ENCODE assay signal across 14 cellular contexts in the genomic region with DNA sequence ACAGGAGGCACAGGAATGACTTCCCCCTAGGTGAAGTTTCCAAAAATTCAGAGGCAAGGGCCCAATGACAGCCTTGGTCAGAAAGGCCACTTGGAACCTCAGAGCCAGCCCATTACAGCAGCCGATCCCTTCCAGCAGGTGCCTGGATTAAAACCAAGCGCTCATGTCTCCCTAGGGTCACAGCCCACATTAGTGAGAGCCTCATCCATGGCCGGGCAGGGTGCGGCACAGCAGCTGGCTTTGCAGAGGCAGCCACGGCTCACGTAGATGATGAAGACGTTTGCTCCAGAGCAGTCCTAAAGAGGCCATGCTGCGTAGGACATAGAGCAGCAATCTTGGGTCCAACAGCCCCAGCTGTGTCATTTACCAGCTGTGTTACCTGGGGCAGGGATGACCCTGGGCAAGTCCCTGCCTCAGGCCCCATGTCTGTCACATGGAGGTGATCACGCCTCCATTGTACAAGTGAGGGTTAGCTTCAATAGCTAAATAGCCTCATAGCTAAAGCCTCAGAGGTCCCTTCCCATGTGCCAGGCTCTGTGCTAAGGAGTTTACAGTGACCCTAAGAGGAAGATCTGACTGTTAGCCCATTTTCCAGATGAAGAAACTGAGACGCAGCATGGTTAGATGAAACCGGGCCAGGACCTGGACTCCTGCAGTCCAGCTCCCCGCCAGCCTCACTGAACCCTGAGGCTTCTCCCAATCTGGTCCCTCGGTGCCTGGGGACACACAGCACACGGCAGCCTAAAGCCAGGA. TPM values are rescaled to one million over a fixed set of nuclear protein-coding genes. Genes with fewer than 3 reads are reported as not detected.
DNase-seq lines count a peak whose midpoint lies in the region; TF ChIP-seq lines count a peak whose summit lies in the region.
"Had no signal": no experiment of that assay in that cellular context is flagged by ENCODE, and none has a peak within 500 bp of the region (broad histone marks: within the 10 kb centered on the region; RNA-seq: fewer than 3 reads in every experiment).

No MANE protein-coding gene starts in this region.

- H3K9me2 ChIP-seq in Loucy (replicated peaks; ENCODE audit: low read depth, low read length) = no peaks in the 10 kb centered on the region

- no peak for TF ChIP-seq EP300 in esophagus muscularis mucosa (IDR thresholded peaks at IDR 0.05)

- 73% methylated on average over 6 of the region's 14 CpGs for WGBS in esophagus muscularis mucosa

- no peak for TF ChIP-seq CTCF in Loucy (conservative IDR thresholded peaks at IDR 0.05; ENCODE audit: low read length)
- TF ChIP-seq CTCF in esophagus muscularis mucosa (IDR thresholded peaks at IDR 0.05) = no peak
- no peak for TF ChIP-seq CTCF in neural progenitor cell (IDR thresholded peaks at IDR 0.05)

- H3K4me1 ChIP-seq in ACC112 (ENCODE audit: control insufficient read depth, insufficient read depth, low read length, unreplicated experiment) (peaks cover 84% of the 10 kb centered on the region), Loucy (ENCODE audit: insufficient read depth, low read length, poor library complexity, severe bottlenecking) (peaks cover 48% of the 10 kb centered on the region), esophagus muscularis mucosa (peaks cover 60 to 90% (median 86%) of the 10 kb centered on the region in 4 donors), neural progenitor cell (peaks cover 9% of the 10 kb centered on the region)

- no peaks in the 10 kb centered on the region for H4K20me1 ChIP-seq in Loucy (ENCODE audit: insufficient read depth, low read length, poor library complexity, severe bottlenecking)
- H4K20me1 ChIP-seq in neural progenitor cell (ENCODE audit: low read depth) = peaks cover 98% of the 10 kb centered on the region

- POLR2A ChIA-PET in activated CD4-positive, alpha-beta T cell treated with anti-CD3 and anti-CD28 coated beads, Interleukin-2, amount 10 ng/mL, durations not matched to agents 7 days and 5 days (lab: Charles Lee) = no interaction called here

- peaks cover 96% of the 10 kb centered on the region for H3K79me2 ChIP-seq in ACC112 (ENCODE audit: control insufficient read depth, insufficient read depth, low read length, unreplicated experiment)
- H3K79me2 ChIP-seq in Loucy (ENCODE audit: insufficient read depth, low read length) = no peaks in the 10 kb centered on the region
- H3K79me2 ChIP-seq in neural progenitor cell (ENCODE audit: low read depth) = peaks cover 10% of the 10 kb centered on the region

- H3K36me3 Mint-ChIP-seq in neural progenitor cell = no peaks in the 10 kb centered on the region
- H3K36me3 Mint-ChIP-seq in activated CD4-positive, alpha-beta T cell treated with anti-CD3 and anti-CD28 coated beads, Interleukin-2, amount 10 ng/mL, durations not matched to agents 7 days and 5 days (ENCODE audit: low read depth) = no peaks in the 10 kb centered on the region
- H3K36me3 Mint-ChIP-seq: activated naive CD8-positive, alpha-beta T cell; natural killer cell had no signal

- CTCF ChIA-PET in activated CD4-positive, alpha-beta T cell treated with anti-CD3 and anti-CD28 coated beads, Interleukin-2, amount 10 ng/mL, durations not matched to agents 7 days and 5 days (lab: Charles Lee) = interaction anchor here (1.6 kb wide), 1 partner anchor 15 kb away, joined by 4 read pairs; no protein-coding TSS in a partner anchor

- no peaks in the 10 kb centered on the region for H3K9me3 Mint-ChIP-seq in neural progenitor cell
- H3K9me3 Mint-ChIP-seq in activated CD4-positive, alpha-beta T cell treated with anti-CD3 and anti-CD28 coated beads, Interleukin-2, amount 10 ng/mL, durations not matched to agents 7 days and 5 days = no peaks in the 10 kb centered on the region
- H3K9me3 Mint-ChIP-seq: natural killer cell had no signal

- no peak overlapping the region for H3K4me3 ChIP-seq in ACC112 (ENCODE audit: low read depth, low read length)
- no peak overlapping the region for H3K4me3 ChIP-seq in Loucy (ENCODE audit: low read length, poor library complexity, severe bottlenecking)
- no peak overlapping the region for H3K4me3 ChIP-seq in esophagus muscularis mucosa
- H3K4me3 ChIP-seq in neural progenitor cell = no peak overlapping the region
- H3K4me3 ChIP-seq: tibial artery had no signal

- H3K9me3 ChIP-seq in Loucy (ENCODE audit: insufficient read depth, low read depth, low read length) (no peaks in the 10 kb centered on the region), esophagus muscularis mucosa (no peaks in the 10 kb centered on the region), neural progenitor cell (ENCODE audit: low read depth) (no peaks in the 10 kb centered on the region)
- H3K9me3 ChIP-seq: tibial artery had no signal

- intact Hi-C loops in esophagus muscularis mucosa (cut with DNase I) = loop anchor here (5.0 kb wide), 1 partner anchor 40 kb away; a partner anchor contains a TSS

- peaks cover 7% of the 10 kb centered on the region for H3K27me3 Mint-ChIP-seq in neural progenitor cell (ENCODE audit: insufficient read depth, low read depth)
- no peaks in the 10 kb centered on the region for H3K27me3 Mint-ChIP-seq in activated CD4-positive, alpha-beta T cell treated with anti-CD3 and anti-CD28 coated beads, Interleukin-2, amount 10 ng/mL, durations not matched to agents 7 days and 5 days
- H3K27me3 Mint-ChIP-seq: activated naive CD8-positive, alpha-beta T cell had no signal

- H3F3A ChIP-seq in Loucy (ENCODE audit: low read depth) (no peaks in the 10 kb centered on the region), neural progenitor cell (ENCODE audit: low read depth) (peaks cover 13% of the 10 kb centered on the region)

- no peak for TF ChIP-seq POLR2A in esophagus muscularis mucosa (IDR thresholded peaks at IDR 0.05; ENCODE audit: low read depth)

- DNase-seq in esophagus muscularis mucosa (ENCODE audit: extremely low spot score) = no peak
- no peak for DNase-seq in neural progenitor cell (ENCODE audit: low spot score)
- DNase-seq in NCI-H2081 (lab: John Stamatoyannopoulos, UW) = no peak
- DNase-seq in activated naive CD4-positive, alpha-beta T cell (lab: John Stamatoyannopoulos, UW) = no peak
- DNase-seq in activated CD4-positive, alpha-beta T cell treated with anti-CD3 and anti-CD28 coated beads, Interleukin-2, amount 10 ng/mL, durations not matched to agents 7 days and 5 days = no peak
- no peak for DNase-seq in NCI-H2171 treated with DMSO at 0.1 percent for 48 hours (lab: John Stamatoyannopoulos, UW)
- DNase-seq: activated CD8-positive, alpha-beta memory T cell treated with anti-CD3 and anti-CD28 coated beads, Interleukin-2, amount 50 U/mL, for 4 hours; natural killer cell; NCI-H187 treated with DMSO at 0.1 percent for 48 hours; NCI-H774 had no signal

- H3K36me3 ChIP-seq in ACC112 (ENCODE audit: insufficient read depth, low read length) (no peaks in the 10 kb centered on the region; the same call in 1 of the 2 replicates), Loucy (ENCODE audit: insufficient read depth, low read length) (no peaks in the 10 kb centered on the region), esophagus muscularis mucosa (peaks cover 0 to 3% (median under 1%) of the 10 kb centered on the region in 4 donors), neural progenitor cell (no peaks in the 10 kb centered on the region)

- H3K4me1 Mint-ChIP-seq in neural progenitor cell = peaks cover 23% of the 10 kb centered on the region
- peaks cover 31% of the 10 kb centered on the region for H3K4me1 Mint-ChIP-seq in activated CD4-positive, alpha-beta T cell treated with anti-CD3 and anti-CD28 coated beads, Interleukin-2, amount 10 ng/mL, durations not matched to agents 7 days and 5 days

- H3K27ac Mint-ChIP-seq in neural progenitor cell = no peak overlapping the region
- H3K27ac Mint-ChIP-seq in activated CD4-positive, alpha-beta T cell treated with anti-CD3 and anti-CD28 coated beads, Interleukin-2, amount 10 ng/mL, durations not matched to agents 7 days and 5 days = no peak overlapping the region
- H3K27ac Mint-ChIP-seq: activated naive CD8-positive, alpha-beta T cell had no signal

- H3K4me3 Mint-ChIP-seq in neural progenitor cell = no peak overlapping the region
- no peak overlapping the region for H3K4me3 Mint-ChIP-seq in activated CD4-positive, alpha-beta T cell treated with anti-CD3 and anti-CD28 coated beads, Interleukin-2, amount 10 ng/mL, durations not matched to agents 7 days and 5 days
- H3K4me3 Mint-ChIP-seq: activated naive CD8-positive, alpha-beta T cell; natural killer cell had no signal

- peak overlapping the region; percentile 60 for H3K27ac ChIP-seq in ACC112 (ENCODE audit: low read depth, low read length)
- H3K27ac ChIP-seq in esophagus muscularis mucosa (replicated peaks in 1 of 4) = peak overlapping the region; percentile 71 to 75 (median 74)
- no peak overlapping the region for H3K27ac ChIP-seq in neural progenitor cell

- H3K27me3 ChIP-seq in ACC112 (ENCODE audit: insufficient read depth, low read length) (no peaks in the 10 kb centered on the region), Loucy (ENCODE audit: insufficient read depth, low read length, poor library complexity, severe bottlenecking) (no peaks in the 10 kb centered on the region), esophagus muscularis mucosa (no peaks in the 10 kb centered on the region), neural progenitor cell (no peaks in the 10 kb centered on the region)
- H3K27me3 ChIP-seq: tibial artery had no signal

- H3K9ac ChIP-seq in Loucy (ENCODE audit: low read depth, low read length, poor library complexity, severe bottlenecking) = peak overlapping the region; percentile 65
- H3K9ac ChIP-seq in neural progenitor cell = no peak overlapping the region

- H3K4me2 ChIP-seq in Loucy (ENCODE audit: low read depth, low read length, poor library complexity, severe bottlenecking) (no peak overlapping the region), neural progenitor cell (peak overlapping the region; percentile 14)

- H2AFZ ChIP-seq in ACC112 (ENCODE audit: low read length, unreplicated experiment) = no peak overlapping the region
- H2AFZ ChIP-seq in Loucy (ENCODE audit: low read length) = no peak overlapping the region
- H2AFZ ChIP-seq in neural progenitor cell (replicated peaks) = no peak overlapping the region

RNA-seq across cellular contexts. Expression of a gene that starts 39.2 kb away (rescaled TPM):
- total RNA-seq in esophagus muscularis mucosa (10 to 100 TPM; 14.1 to 21.9 (median 15.1) TPM), neural progenitor cell (ENCODE audit: low replicate concordance) (18.5 and 21.2 TPM in 2 replicates)
- total RNA-seq in activated CD4-positive, alpha-beta T cell treated with anti-CD3 and anti-CD28 coated beads, Interleukin-2, amount 10 ng/mL, durations not matched to agents 7 days and 5 days = 1 to 10 TPM; 7.0 to 8.0 TPM
